In the genomic region with DNA sequence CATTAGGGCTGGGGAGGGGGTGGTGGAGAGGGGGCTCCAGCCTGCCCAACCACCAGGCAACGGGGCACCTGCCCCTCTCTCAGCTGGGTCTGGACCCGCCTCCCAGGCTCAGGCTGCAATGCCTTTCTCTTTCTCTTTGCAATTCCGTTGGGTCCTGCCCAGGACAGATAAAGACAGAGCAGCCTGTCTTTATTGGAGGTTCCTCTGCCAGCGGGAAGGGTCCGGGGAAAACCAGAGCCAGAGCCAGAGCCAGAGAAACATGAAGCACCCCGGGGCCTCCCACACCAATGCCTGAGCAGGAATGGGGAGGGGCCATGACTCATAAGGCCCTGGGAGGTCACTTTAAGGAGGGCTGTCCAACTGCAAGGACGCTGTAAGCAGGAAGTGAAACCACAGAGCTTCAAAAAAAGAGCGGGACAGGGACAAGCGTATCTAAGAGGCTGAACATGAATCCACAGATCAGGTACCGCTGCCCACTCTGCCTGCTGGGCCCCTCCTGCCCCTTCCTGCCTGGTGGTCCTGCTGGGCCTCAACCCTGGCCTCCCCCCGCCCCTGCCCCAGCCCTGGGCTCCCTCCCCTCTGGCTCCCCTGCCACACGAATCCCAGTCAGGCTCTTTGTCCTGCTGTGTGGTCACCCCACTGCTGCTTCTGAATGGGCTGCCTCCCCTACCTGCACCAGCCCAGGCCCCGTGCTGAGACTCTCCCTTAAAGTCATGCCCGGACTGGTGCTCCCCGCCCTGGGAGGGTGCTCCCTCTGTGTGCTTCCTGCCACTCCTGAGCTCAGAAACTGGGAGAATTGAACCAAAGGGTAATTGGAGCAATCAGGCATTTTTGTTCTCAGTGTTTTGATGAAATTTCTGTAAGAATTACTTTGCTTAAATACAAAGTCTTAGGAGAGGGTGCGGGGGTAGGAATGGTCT, we compare ENCODE assay signal across 8 cellular contexts. TPM values are rescaled to one million over a fixed set of nuclear protein-coding genes. Genes with fewer than 3 reads are reported as not detected.
A peak's percentile ranks its signal among the peaks of the same experiment; 100 is the strongest.
DNase-seq lines count a peak whose midpoint lies in the region; ATAC-seq and TF ChIP-seq lines count a peak whose summit lies in the region.

A gene (plus strand): TSS at position 340 of the 920 bp plus-strand sequence. CDS start 107 bp downstream, at position 447.

- peak within 1 kb of the TSS; percentile 19 for H3K27ac ChIP-seq in parathyroid adenoma
- H3K27ac ChIP-seq in thyroid gland = peak within 1 kb of the TSS in 2 of 3 donors; percentile 82 to 93

- no peak within 1 kb of the TSS for H3K9ac ChIP-seq in parathyroid adenoma

- H3K4me1 ChIP-seq in parathyroid adenoma (peaks cover 2% of the 10 kb centered on the region), thyroid gland (peaks cover 0 to 26% of the 10 kb centered on the region in 2 donors)

- TF ChIP-seq POLR2A in thyroid gland (IDR thresholded peaks at IDR 0.05) = no peak

- H2AFZ ChIP-seq in parathyroid adenoma = peak within 1 kb of the TSS; percentile 79

- no peaks in the 10 kb centered on the region for H3K79me2 ChIP-seq in parathyroid adenoma

- intact Hi-C loops in head of caudate nucleus (cut with DNase I) = no loop called here
- intact Hi-C loops in thyroid gland (cut with DNase I) = loop anchor here (10.0 kb wide), 1 partner anchor 57 kb away; no protein-coding TSS in a partner anchor

- H3K9me3 ChIP-seq in parathyroid adenoma (ENCODE audit: control insufficient read depth, low read length) (no peaks in the 10 kb centered on the region), thyroid gland (no peaks in the 10 kb centered on the region)

- WGBS in thyroid gland, 2 donors = 12 to 15% methylated on average over 13 to 15 of the region's 16 CpGs

- DNase-seq in A172 (ENCODE audit: low spot score) (peak; percentile 94), SHP77 treated with DMSO at 0.1 percent for 48 hours (lab: John Stamatoyannopoulos, UW) (peak; percentile 18), head of caudate nucleus (peak in 40 of 42 donors; percentile 13 to 85 (median 54)), thyroid gland (peak; percentile 93 to 94)
- DNase-seq in activated naive CD4-positive, alpha-beta T cell treated with Interleukin-2 at 50 U/mL for 16 hours = peak; percentile 60

- TF ChIP-seq CTCF in parathyroid adenoma (IDR thresholded peaks at IDR 0.05) (no peak), thyroid gland (IDR thresholded peaks at IDR 0.05) (no peak)

- no peaks in the 10 kb centered on the region for H3K27me3 ChIP-seq in parathyroid adenoma (ENCODE audit: control insufficient read depth, insufficient read depth, low read length)
- H3K27me3 ChIP-seq in thyroid gland = no peaks in the 10 kb centered on the region

- peak within 1 kb of the TSS; percentile 55 for H3K4me3 ChIP-seq in parathyroid adenoma (ENCODE audit: low read depth, low read length)
- H3K4me3 ChIP-seq in thyroid gland (replicated peaks in 1 of 3) = peak within 1 kb of the TSS in 1 of 3 donors; percentile 14

- ATAC-seq in GM18519 (IDR thresholded peaks at IDR 0.05; ENCODE audit: low FRiP score, unreplicated experiment) (peak; percentile 43), HG03342 (IDR thresholded peaks at IDR 0.05; ENCODE audit: unreplicated experiment) (peak; percentile 53)

- peak within 1 kb of the TSS; percentile 82 for H3K4me2 ChIP-seq in parathyroid adenoma (ENCODE audit: low read length)

- H3K36me3 ChIP-seq in parathyroid adenoma (ENCODE audit: control insufficient read depth, insufficient read depth, low read length) (no peaks in the 10 kb centered on the region), thyroid gland (no peaks in the 10 kb centered on the region)

RNA-seq across cellular contexts. Expression of the gene that starts here (rescaled TPM):
- total RNA-seq in A172 (2014; rRNA removed; shearing (Covaris generic)) = 4.9 and 8.7 TPM in 2 replicates
- total RNA-seq in thyroid gland = 1 to 10 TPM in 3 of 4 donors, not detected in 1; 1.7 to 5.1 (median 2.9) TPM

Comparison
In these comparisons a context has a peak if more than half of its experiments do, and no peak if none do; other contexts are left out.
1. DNase-seq: peak in every context shown above with its lines; median percentile 94 in A172; 94 in thyroid gland; 60 in activated naive CD4-positive, alpha-beta T cell treated with Interleukin-2 at 50 U/mL for 16 hours; 54 in head of caudate nucleus; 18 in SHP77 treated with DMSO at 0.1 percent for 48 hours.